In genomic region chr1:233725423-233725822, GRCh38 we compare ENCODE assay signal across 31 cellular contexts.
"Had no signal": no experiment of that assay in that cellular context is flagged by ENCODE, and none has a peak within 500 bp of the region (broad histone marks: within the 10 kb centered on the region; RNA-seq: fewer than 3 reads in every experiment).

No MANE protein-coding gene starts in this region.

- H3K27me3 ChIP-seq: dorsolateral prefrontal cortex, gastroesophageal sphincter, heart right ventricle, right atrium auricular region, testis, tibial artery had no signal

- H3K4me3 Mint-ChIP-seq: memory B cell; mesothelial cell of epicardium; naive B cell; natural killer cell treated with Interleukin-12 subunit alpha and Interleukin-12 subunit beta and Interleukin-15 and Interleukin-18, amount 100 ng/mL, for 72 hours; stimulated activated effector memory CD8-positive, alpha-beta T cell treated with anti-CD3 and anti-CD28 coated beads, Interleukin-12 subunit alpha, Interleukin-12 subunit beta, amount 100 ng/mL, for 72 hours; type B pancreatic cell had no signal

- H3K4me1 Mint-ChIP-seq: naive B cell; stimulated activated effector memory CD8-positive, alpha-beta T cell treated with anti-CD3 and anti-CD28 coated beads, Interleukin-12 subunit alpha, Interleukin-12 subunit beta, amount 100 ng/mL, for 72 hours had no signal

- H3K27ac ChIP-seq: dorsolateral prefrontal cortex, epithelial cell of prostate, gastroesophageal sphincter, heart right ventricle, prostate gland, testis, tibial artery had no signal

- H3K36me3 Mint-ChIP-seq: memory B cell; mesothelial cell of epicardium; naive B cell; natural killer cell treated with Interleukin-12 subunit alpha and Interleukin-12 subunit beta and Interleukin-15 and Interleukin-18, amount 100 ng/mL, for 72 hours; stimulated activated effector memory CD8-positive, alpha-beta T cell treated with anti-CD3 and anti-CD28 coated beads, Interleukin-12 subunit alpha, Interleukin-12 subunit beta, amount 100 ng/mL, for 72 hours; type B pancreatic cell had no signal

- H3K27me3 Mint-ChIP-seq: memory B cell; natural killer cell treated with Interleukin-12 subunit alpha and Interleukin-12 subunit beta and Interleukin-15 and Interleukin-18, amount 100 ng/mL, for 72 hours; type B pancreatic cell had no signal

- H3K27ac Mint-ChIP-seq: memory B cell; mesothelial cell of epicardium; naive B cell; natural killer cell treated with Interleukin-12 subunit alpha and Interleukin-12 subunit beta and Interleukin-15 and Interleukin-18, amount 100 ng/mL, for 72 hours; stimulated activated effector memory CD8-positive, alpha-beta T cell treated with anti-CD3 and anti-CD28 coated beads, Interleukin-12 subunit alpha, Interleukin-12 subunit beta, amount 100 ng/mL, for 72 hours; type B pancreatic cell had no signal

- H3K9me3 ChIP-seq: gastroesophageal sphincter, heart right ventricle, mucosa of descending colon, prostate gland, right atrium auricular region, testis, tibial artery had no signal

- H3K4me1 ChIP-seq: gastroesophageal sphincter, prostate gland, testis had no signal

- H3K4me3 ChIP-seq: dorsolateral prefrontal cortex, gastroesophageal sphincter, heart right ventricle, lung, mucosa of descending colon, prostate gland, right atrium auricular region, smooth muscle cell, tibial artery had no signal

- ATAC-seq: esophagus mucosa; gastroesophageal sphincter; heart right ventricle; left lobe of liver; mucosa of descending colon; natural killer cell treated with Interleukin-12 subunit alpha and Interleukin-12 subunit beta and Interleukin-15 and Interleukin-18, amount 100 ng/mL, for 72 hours; sciatic nerve; stimulated activated effector memory CD8-positive, alpha-beta T cell treated with anti-CD3 and anti-CD28 coated beads, Interleukin-12 subunit alpha, Interleukin-12 subunit beta, amount 100 ng/mL, for 72 hours; stimulated activated naive CD8-positive, alpha-beta T cell treated with anti-CD3 and anti-CD28 coated beads, Interleukin-15, Interleukin-2, amounts not matched to agents 100 U/mL and 50 U/mL, for 24 hours had no signal

- DNase-seq: dorsolateral prefrontal cortex; effector CD4-positive, alpha-beta T cell; foreskin fibroblast; glutamatergic neuron; heart right ventricle; hippocampal formation; kidney; mucosa of descending colon; naive B cell; nucleus accumbens; stimulated activated CD4-positive, alpha-beta T cell treated with anti-CD3 and anti-CD28 coated beads, Interleukin-12 subunit alpha, Interleukin-12 subunit beta, amount 100 ng/mL, for 4 hours; stimulated activated CD4-positive, alpha-beta T cell treated with anti-CD3 and anti-CD28 coated beads, Interleukin-1b, Interleukin-23, amount 100 ng/mL, for 48 hours; stimulated activated CD4-positive, alpha-beta T cell treated with anti-CD3 and anti-CD28 coated beads, Interleukin-4, amount 100 ng/mL, for 1 hour; stimulated activated naive CD8-positive, alpha-beta T cell treated with anti-CD3 and anti-CD28 coated beads, Interleukin-15, Interleukin-2, amounts not matched to agents 100 U/mL and 50 U/mL, for 24 hours; substantia nigra; testis; tibial artery had no signal

- H3K9me3 Mint-ChIP-seq: memory B cell; mesothelial cell of epicardium; natural killer cell treated with Interleukin-12 subunit alpha and Interleukin-12 subunit beta and Interleukin-15 and Interleukin-18, amount 100 ng/mL, for 72 hours; stimulated activated effector memory CD8-positive, alpha-beta T cell treated with anti-CD3 and anti-CD28 coated beads, Interleukin-12 subunit alpha, Interleukin-12 subunit beta, amount 100 ng/mL, for 72 hours; type B pancreatic cell had no signal

- H3K36me3 ChIP-seq: gastroesophageal sphincter, heart right ventricle, prostate gland, right atrium auricular region, tibial artery had no signal
